ENCODE assay signal across 30 cellular contexts in genomic region chr14:93911975-93912374, GRCh38. TPM values are rescaled to one million over a fixed set of nuclear protein-coding genes. Genes with fewer than 3 reads are reported as not detected.
"Had no signal": no experiment of that assay in that cellular context is flagged by ENCODE, and none has a peak within 500 bp of the region (broad histone marks: within the 10 kb centered on the region; RNA-seq: fewer than 3 reads in every experiment).

No MANE protein-coding gene starts in this region.

- DNase-seq: stimulated activated CD4-positive, alpha-beta T cell treated with anti-CD3 and anti-CD28 coated beads, Interleukin-2, amount 100 ng/mL, for 48 hours; stimulated activated CD4-positive, alpha-beta T cell treated with anti-CD3 and anti-CD28 coated beads, Interleukin-4, amount 100 ng/mL, for 1 hour; stimulated activated CD4-positive, alpha-beta T cell treated with anti-CD3 and anti-CD28 coated beads, Interleukin-4, amount 100 ng/mL, for 24 hours; stimulated activated CD4-positive, alpha-beta T cell treated with anti-CD3 and anti-CD28 coated beads, Interleukin-4, amount 100 ng/mL, for 4 hours; stimulated activated CD8-positive, alpha-beta memory T cell treated with anti-CD3 and anti-CD28 coated beads, Interleukin-4, amount 100 ng/mL, for 48 hours; stimulated activated naive B cell treated with anti-CD40 and anti-IgM and Interleukin-4, amounts not matched to agents 10 μg/mL and 1 μg/mL and 100 μg/mL, for 72 hours; stimulated activated naive CD4-positive, alpha-beta T cell; stimulated activated naive CD4-positive, alpha-beta T cell treated with Interleukin-2 at 50 U/mL for 16 hours; stimulated activated naive CD8-positive, alpha-beta T cell treated with anti-CD3 and anti-CD28 coated beads, Interleukin-15, amount 100 ng/mL, for 72 hours; stimulated activated naive CD8-positive, alpha-beta T cell treated with anti-CD3 and anti-CD28 coated beads, Interleukin-15, Interleukin-2, amounts not matched to agents 100 U/mL and 50 U/mL, for 24 hours; stomach; substantia nigra; testis; thyroid gland; tibial artery; transverse colon; trophoblast cell; upper lobe of left lung; upper lobe of right lung; uterus had no signal

- H3K27ac ChIP-seq: stomach, suprapubic skin, testis, thoracic aorta, thyroid gland, tibial artery, tibial nerve, transverse colon, upper lobe of left lung, upper lobe of right lung, uterus, vagina had no signal

- FAIRE-seq: urothelium cell line had no signal

- H3K27me3 ChIP-seq: stomach, testis, thyroid gland, tibial nerve, transverse colon, upper lobe of left lung, upper lobe of right lung, uterus, vagina had no signal

- H3K9me3 ChIP-seq: suprapubic skin, testis, thoracic aorta, thyroid gland, transverse colon, upper lobe of right lung, uterus, vagina had no signal

- H3K4me3 ChIP-seq: stomach, suprapubic skin, testis, thoracic aorta, thyroid gland, tibial artery, tibial nerve, transverse colon, upper lobe of left lung, upper lobe of right lung, uterus, vagina had no signal

- ATAC-seq: stimulated activated effector memory CD8-positive, alpha-beta T cell treated with anti-CD3 and anti-CD28 coated beads, Interleukin-12 subunit alpha, Interleukin-12 subunit beta, amount 100 ng/mL, for 72 hours; stimulated activated memory B cell treated with anti-CD40 and anti-IgM and Interleukin-4, amounts not matched to agents 10 μg/mL and 1 μg/mL and 100 μg/mL, for 72 hours; stimulated activated naive B cell treated with anti-CD40 and anti-IgM and Interleukin-4, amounts not matched to agents 10 μg/mL and 1 μg/mL and 100 μg/mL, for 72 hours; stimulated activated naive CD8-positive, alpha-beta T cell treated with anti-CD3 and anti-CD28 coated beads, Interleukin-15, amount 100 ng/mL, for 72 hours; stimulated activated naive CD8-positive, alpha-beta T cell treated with anti-CD3 and anti-CD28 coated beads, Interleukin-15, Interleukin-2, amounts not matched to agents 100 U/mL and 50 U/mL, for 24 hours; upper lobe of right lung had no signal

- H3K4me1 ChIP-seq: testis, thyroid gland, tibial artery, tibial nerve, transverse colon, upper lobe of right lung, uterus, vagina had no signal

- H3K36me3 ChIP-seq: stomach, suprapubic skin, thoracic aorta, thyroid gland, tibial artery, tibial nerve, transverse colon, upper lobe of left lung, upper lobe of right lung, uterus, vagina had no signal

RNA-seq across cellular contexts. Expression of gene FAM181A, which starts 15.2 kb away (rescaled TPM):
- total RNA-seq: stomach, subcutaneous adipose tissue, suprapubic skin, thoracic aorta, tibial nerve, transverse colon, ureter, urinary bladder, vagina had no signal
- polyA plus RNA-seq: stomach, urinary bladder had no signal
